Comparison of ENCODE assay signal across 8 cellular contexts in genomic region chr5:126422994-126423788, GRCh38. TPM values are rescaled to one million over a fixed set of nuclear protein-coding genes. Genes with fewer than 3 reads are reported as not detected.
DNase-seq lines count a peak whose midpoint lies in the region; ATAC-seq and TF ChIP-seq lines count a peak whose summit lies in the region.

Gene GRAMD2B (plus strand): TSS chr5:126423409. CDS start chr5:126423607, 198 bp downstream.

- no peaks in the 10 kb centered on the region for H3K27me3 ChIP-seq in HUES64 (ENCODE audit: insufficient read depth, low read length)
- no peaks in the 10 kb centered on the region for H3K27me3 ChIP-seq in SK-N-SH (ENCODE audit: insufficient read depth)
- no peaks in the 10 kb centered on the region for H3K27me3 ChIP-seq in osteoblast (ENCODE audit: insufficient read depth, low read length)
- H3K27me3 ChIP-seq in testis, result no peaks in the 10 kb centered on the region

- no peaks in the 10 kb centered on the region for H4K20me1 ChIP-seq in SK-N-SH (ENCODE audit: insufficient read depth)
- no peaks in the 10 kb centered on the region for H4K20me1 ChIP-seq in osteoblast (ENCODE audit: insufficient read depth, low read length)

- H3K79me2 ChIP-seq in SK-N-SH (ENCODE audit: insufficient read depth), result peaks cover 42% of the 10 kb centered on the region
- peaks cover 44% of the 10 kb centered on the region for H3K79me2 ChIP-seq in osteoblast (ENCODE audit: insufficient read depth, low read length)

- no peaks in the 10 kb centered on the region for H3K9me2 ChIP-seq in SK-N-SH

- peak; percentile 40 for TF ChIP-seq POLR2A in testis (IDR thresholded peaks at IDR 0.05)

- ATAC-seq in GM21423 (IDR thresholded peaks at IDR 0.05; ENCODE audit: unreplicated experiment), result peak; percentile 85

- no peak for TF ChIP-seq EP300 in SK-N-SH (IDR thresholded peaks at IDR 0.05; ENCODE audit: borderline replicate concordance in 1 of 2, low read depth in 1 of 2, low read length in 1 of 2)

- peak within 1 kb of the TSS; percentile 81 for H3K27ac Mint-ChIP-seq in Calu3 (ENCODE audit: unreplicated experiment)
- H3K27ac Mint-ChIP-seq in activated naive CD8-positive, alpha-beta T cell treated with anti-CD3 and anti-CD28 coated beads for 36 hours, result peak within 1 kb of the TSS; percentile 86

- no peak for TF ChIP-seq RAD21 in SK-N-SH (IDR thresholded peaks at IDR 0.05; ENCODE audit: low read length)

- peaks cover 13% of the 10 kb centered on the region for H3F3A ChIP-seq in SK-N-SH (replicated peaks; ENCODE audit: insufficient read depth)

- CTCF ChIA-PET in Calu3 (lab: Charles Lee), result interaction anchor here (1.1 to 2.1 kb wide), 5 partner anchors 13 to 70 kb away, joined by 3 to 11 read pairs (median 7); no protein-coding TSS in a partner anchor
- CTCF ChIA-PET in SK-N-SH (lab: Yijun Ruan, JAX), result no interaction called here

- peak within 1 kb of the TSS; percentile 80 for H3K27ac ChIP-seq in HUES64 (ENCODE audit: low read depth, low read length)
- H3K27ac ChIP-seq in SK-N-SH (ENCODE audit: low read depth in 2 of 2, low read length in 1 of 2), result peak within 1 kb of the TSS; percentile 14 to 84; a peak in 3 of 4 replicates
- peak within 1 kb of the TSS; percentile 94 for H3K27ac ChIP-seq in osteoblast (ENCODE audit: low read depth, low read length)
- peak within 1 kb of the TSS; percentile 75 to 93 for H3K27ac ChIP-seq in testis

- peaks cover 10% of the 10 kb centered on the region; the same call in 1 of the 2 replicates for H3K4me1 ChIP-seq in HUES64 (ENCODE audit: insufficient read depth, low read length)
- H3K4me1 ChIP-seq in SK-N-SH (ENCODE audit: control insufficient read depth in 1 of 2, insufficient read depth in 2 of 2, low read depth in 1 of 2, low read length in 1 of 2), result no peaks in the 10 kb centered on the region; a peak in 1 of 4 replicates
- H3K4me1 ChIP-seq in osteoblast (ENCODE audit: insufficient read depth, low read length), result peaks cover 17% of the 10 kb centered on the region
- no peaks in the 10 kb centered on the region for H3K4me1 ChIP-seq in testis

- 0 out of 2 replicates have a peak, but pooled peaks cover 3% of the 10 kb centered on the region for H3K36me3 ChIP-seq in HUES64 (ENCODE audit: insufficient read depth, low read length)
- H3K36me3 ChIP-seq in SK-N-SH (replicated peaks in 1 of 2; ENCODE audit: control insufficient read depth in 1 of 2, insufficient read depth in 2 of 2, low read length in 1 of 2), result no peaks in the 10 kb centered on the region
- peaks cover 5% of the 10 kb centered on the region for H3K36me3 ChIP-seq in osteoblast (ENCODE audit: insufficient read depth, low read length)
- no peaks in the 10 kb centered on the region for H3K36me3 ChIP-seq in testis (ENCODE audit: low read depth, missing control alignments)

- peak; percentile 85 for DNase-seq in Calu3
- peak; percentile 63 for DNase-seq in SK-N-SH
- peak; percentile 71 for DNase-seq in activated naive CD8-positive, alpha-beta T cell treated with anti-CD3 and anti-CD28 coated beads for 36 hours
- peak; percentile 64 to 90 (median 80) for DNase-seq in head of caudate nucleus
- DNase-seq in osteoblast (ENCODE audit: insufficient read length, low spot score, missing footprints), result peak; percentile 91
- peak; percentile 87 for DNase-seq in testis

- intact Hi-C loops in Calu3 (cut with micrococcal nuclease; ENCODE audit: unreplicated experiment), result loop anchor here (2.0 to 5.0 kb wide), 4 partner anchors 51 to 114 kb away; no protein-coding TSS in a partner anchor
- intact Hi-C loops in head of caudate nucleus (cut with DNase I), result no loop called here
- intact Hi-C loops in testis (cut with DNase I; ENCODE audit: low total_unique reads), result no loop called here

- H2AFZ ChIP-seq in SK-N-SH (ENCODE audit: low read depth) (peak within 1 kb of the TSS; percentile 81), osteoblast (ENCODE audit: low read length) (peak within 1 kb of the TSS; percentile 93)

- H3K27me3 Mint-ChIP-seq in Calu3 (ENCODE audit: unreplicated experiment), result no peaks in the 10 kb centered on the region
- no peaks in the 10 kb centered on the region for H3K27me3 Mint-ChIP-seq in activated naive CD8-positive, alpha-beta T cell treated with anti-CD3 and anti-CD28 coated beads for 36 hours

- H3K9me3 ChIP-seq in HUES64 (ENCODE audit: insufficient read depth, low read depth, low read length), result no peaks in the 10 kb centered on the region
- no peaks in the 10 kb centered on the region for H3K9me3 ChIP-seq in SK-N-SH
- no peaks in the 10 kb centered on the region for H3K9me3 ChIP-seq in osteoblast (ENCODE audit: low read depth, low read length)
- H3K9me3 ChIP-seq in testis, result no peaks in the 10 kb centered on the region

- H3K4me1 Mint-ChIP-seq in Calu3 (ENCODE audit: low read depth, unreplicated experiment), result peaks cover 13% of the 10 kb centered on the region
- H3K4me1 Mint-ChIP-seq in activated naive CD8-positive, alpha-beta T cell treated with anti-CD3 and anti-CD28 coated beads for 36 hours, result peaks cover 23% of the 10 kb centered on the region

- peaks cover 13% of the 10 kb centered on the region for H3K36me3 Mint-ChIP-seq in Calu3 (ENCODE audit: insufficient read depth, unreplicated experiment)
- H3K36me3 Mint-ChIP-seq in activated naive CD8-positive, alpha-beta T cell treated with anti-CD3 and anti-CD28 coated beads for 36 hours, result peaks cover 10% of the 10 kb centered on the region

- peak within 1 kb of the TSS; percentile 72 for H3K4me2 ChIP-seq in SK-N-SH
- H3K4me2 ChIP-seq in osteoblast (ENCODE audit: insufficient read depth, low read length), result peak within 1 kb of the TSS; percentile 85

- BruUV-seq in Calu3 (replicated peaks; lab: Mats Ljungman, UMichigan), result no TSS peak

- peak within 1 kb of the TSS; percentile 93 for H3K4me3 Mint-ChIP-seq in Calu3 (ENCODE audit: low read depth, unreplicated experiment)
- H3K4me3 Mint-ChIP-seq in activated naive CD8-positive, alpha-beta T cell treated with anti-CD3 and anti-CD28 coated beads for 36 hours, result peak within 1 kb of the TSS; percentile 91

- H3K9me3 Mint-ChIP-seq in Calu3 (ENCODE audit: low read depth, unreplicated experiment), result peaks cover 2% of the 10 kb centered on the region
- H3K9me3 Mint-ChIP-seq in activated naive CD8-positive, alpha-beta T cell treated with anti-CD3 and anti-CD28 coated beads for 36 hours, result peaks cover 5% of the 10 kb centered on the region

- TF ChIP-seq CTCF in Calu3 (IDR thresholded peaks at IDR 0.05; ENCODE audit: unreplicated experiment), result no peak
- TF ChIP-seq CTCF in SK-N-SH (IDR thresholded peaks at IDR 0.05), result no peak
- TF ChIP-seq CTCF in osteoblast (IDR thresholded peaks at IDR 0.05; ENCODE audit: extremely low read depth, low read depth, low read length), result no peak
- TF ChIP-seq CTCF in testis (IDR thresholded peaks at IDR 0.05), result no peak

- POLR2A ChIA-PET in SK-N-SH (lab: Yijun Ruan, JAX), result no interaction called here

- H3K9ac ChIP-seq in HUES64 (ENCODE audit: low read depth, low read length) (peak within 1 kb of the TSS; percentile 81), SK-N-SH (peak within 1 kb of the TSS; percentile 70)

- WGBS in HUES64, result 2% methylated on average over 43 of the region's 44 CpGs
- WGBS in SK-N-SH (ENCODE audit: low lambda C conversion rate), result 46% methylated on average over 38 of the region's 44 CpGs
- WGBS in testis, 2 donors, result 0 to 1% methylated on average over 30 to 41 of the region's 44 CpGs

- H3K4me3 ChIP-seq in HUES64 (ENCODE audit: low read length), result peak within 1 kb of the TSS; percentile 85
- peak within 1 kb of the TSS; percentile 49 to 71 for H3K4me3 ChIP-seq in SK-N-SH (ENCODE audit: low read depth in 2 of 2, low read length in 1 of 2)
- peak within 1 kb of the TSS; percentile 82 for H3K4me3 ChIP-seq in osteoblast (ENCODE audit: insufficient read depth, low read length)
- peak within 1 kb of the TSS; percentile 67 to 69 for H3K4me3 ChIP-seq in testis

TF ChIP-seq in SK-N-SH, 30 proteins besides CTCF, POLR2A, EP300 and RAD21 (continues in another document):
- TF ChIP-seq FOXJ3 (CRISPR knock-in tag; IDR thresholded peaks at IDR 0.05) (no peak), RXRA (IDR thresholded peaks at IDR 0.05; ENCODE audit: borderline replicate concordance, low read depth) (no peak), TCF12 (IDR thresholded peaks at IDR 0.05) (no peak), MEF2A (IDR thresholded peaks at IDR 0.05; ENCODE audit: borderline replicate concordance, low read depth) (no peak), SMC3 (IDR thresholded peaks at IDR 0.05; ENCODE audit: low read depth, low read length) (no peak), PBX3 (IDR thresholded peaks at IDR 0.05) (peak; percentile 76), RCOR1 (IDR thresholded peaks at IDR 0.05; ENCODE audit: low read length) (no peak), FOXM1 (IDR thresholded peaks at IDR 0.05; ENCODE audit: low read depth) (no peak), MXI1 (IDR thresholded peaks at IDR 0.05; ENCODE audit: low read depth, low read length) (no peak), ELF1 (IDR thresholded peaks at IDR 0.05) (no peak), EZH2phosphoT487 (IDR thresholded peaks at IDR 0.05; ENCODE audit: borderline replicate concordance, low read depth) (no peak), GABPA (IDR thresholded peaks at IDR 0.05; ENCODE audit: low read depth) (no peak)

RNA-seq across cellular contexts. Expression of gene GRAMD2B, which starts in this region (rescaled TPM):
- total RNA-seq in Calu3 (2022), result 23.0 and 23.3 TPM in 2 replicates
- polyA plus RNA-seq in HUES64 (2013, experiment 1 of 2), result 7.1 TPM
- 8.3 TPM for polyA plus RNA-seq in HUES64 (2013, experiment 2 of 2)
- 16.0 and 20.9 TPM in 2 replicates for polyA plus RNA-seq in SK-N-SH (2012; rRNA removed)
- polyA plus RNA-seq in SK-N-SH (2012; cell fraction: cytosol; rRNA removed), result 17.1 and 21.0 TPM in 2 replicates
- 20.0 and 27.5 TPM in 2 replicates for polyA plus RNA-seq in SK-N-SH (2012; cell fraction: nucleus; rRNA removed)
- total RNA-seq in activated naive CD8-positive, alpha-beta T cell treated with anti-CD3 and anti-CD28 coated beads for 36 hours, result 1 to 10 TPM; 7.4 to 7.7 TPM
- 89.8 and 94.6 TPM in 2 replicates for total RNA-seq in osteoblast
- 10 to 100 TPM; 23.5 to 35.0 TPM for total RNA-seq in testis
- polyA plus RNA-seq in testis (ENCODE audit: insufficient read depth, low read depth, low replicate concordance), result 10.8 TPM

Comparison
In these comparisons a context has a peak if more than half of its experiments do, and no peak if none do; other contexts are left out.
1. Peak in every context shown above with its lines: DNase-seq, ATAC-seq, H3K4me3 ChIP-seq and H3K27ac ChIP-seq.